8 cellular contexts compared by ENCODE assay signal in genomic region chr17:79010304-79010646, GRCh38. TPM values are rescaled to one million over a fixed set of nuclear protein-coding genes. Genes with fewer than 3 reads are reported as not detected.
DNase-seq lines count a peak whose midpoint lies in the region; ATAC-seq and TF ChIP-seq lines count a peak whose summit lies in the region.

No MANE protein-coding gene starts in this region.

- peaks cover 2% of the 10 kb centered on the region for H3K9me3 Mint-ChIP-seq in activated T-cell treated with anti-CD3 and anti-CD28 coated beads, Interleukin-2, amount 50 U/mL, for 24 hours
- H3K9me3 Mint-ChIP-seq in memory B cell: peaks cover 2% of the 10 kb centered on the region
- peaks cover 5% of the 10 kb centered on the region for H3K9me3 Mint-ChIP-seq in type B pancreatic cell

- peaks cover 4% of the 10 kb centered on the region for H3K36me3 ChIP-seq in brain microvascular endothelial cell (replicated peaks)

- in situ Hi-C loops in brain microvascular endothelial cell (cut with HindIII; ENCODE audit: low pct_ligation_motif_present, low sequenced_read_pairs): no loop called here

- ATAC-seq in memory B cell (ENCODE audit: low read depth): no peak
- ATAC-seq in HG03521 (IDR thresholded peaks at IDR 0.05; ENCODE audit: unreplicated experiment): no peak

- TF ChIP-seq CTCF in brain microvascular endothelial cell (IDR thresholded peaks at IDR 0.05; ENCODE audit: low read depth, low read length, missing control alignments) (no peak), type B pancreatic cell (conservative IDR thresholded peaks at IDR 0.05) (no peak), GM10266 (IDR thresholded peaks at IDR 0.05; ENCODE audit: control insufficient read depth, insufficient read depth, low read depth, missing control alignments) (no peak)

- H3K27ac ChIP-seq in brain microvascular endothelial cell: peak overlapping the region; percentile 66

- H3K27me3 ChIP-seq in brain microvascular endothelial cell (replicated peaks): no peaks in the 10 kb centered on the region

- peaks cover 47% of the 10 kb centered on the region for H3K4me1 Mint-ChIP-seq in activated T-cell treated with anti-CD3 and anti-CD28 coated beads, Interleukin-2, amount 50 U/mL, for 24 hours (ENCODE audit: low read depth)
- peaks cover 28% of the 10 kb centered on the region for H3K4me1 Mint-ChIP-seq in memory B cell
- peaks cover 30% of the 10 kb centered on the region for H3K4me1 Mint-ChIP-seq in type B pancreatic cell (ENCODE audit: unreplicated experiment)

- no peaks in the 10 kb centered on the region for H3K27me3 Mint-ChIP-seq in activated T-cell treated with anti-CD3 and anti-CD28 coated beads, Interleukin-2, amount 50 U/mL, for 24 hours
- H3K27me3 Mint-ChIP-seq in memory B cell (peaks cover 4% of the 10 kb centered on the region), type B pancreatic cell (no peaks in the 10 kb centered on the region)

- H3K27ac Mint-ChIP-seq in activated T-cell treated with anti-CD3 and anti-CD28 coated beads, Interleukin-2, amount 50 U/mL, for 24 hours: peak overlapping the region; percentile 95
- H3K27ac Mint-ChIP-seq in memory B cell (peak overlapping the region; percentile 88), type B pancreatic cell (peak overlapping the region; percentile 81)

- no peak for DNase-seq in activated T-cell treated with anti-CD3 and anti-CD28 coated beads, Interleukin-2, amount 50 U/mL, for 24 hours
- DNase-seq in activated T-cell treated with anti-CD3 and anti-CD28 coated beads for 4 hours: no peak
- DNase-seq in brain microvascular endothelial cell: no peak
- DNase-seq in memory B cell (ENCODE audit: low spot score in 2 of 2): no peak
- no peak for DNase-seq in type B pancreatic cell (ENCODE audit: extremely low spot score, unreplicated experiment)
- DNase-seq in SKM-1 (lab: John Stamatoyannopoulos, UW; ENCODE audit: unreplicated experiment): no peak
- DNase-seq in GM10266 (ENCODE audit: extremely low spot score): no peak

- H3K4me3 ChIP-seq in brain microvascular endothelial cell (ENCODE audit: low read depth, low read length): peak overlapping the region; percentile 92

- peaks cover 21% of the 10 kb centered on the region for H3K36me3 Mint-ChIP-seq in activated T-cell treated with anti-CD3 and anti-CD28 coated beads, Interleukin-2, amount 50 U/mL, for 24 hours (ENCODE audit: low read depth)
- H3K36me3 Mint-ChIP-seq in memory B cell (peaks cover 2% of the 10 kb centered on the region), type B pancreatic cell (peaks cover 4% of the 10 kb centered on the region)

- peak overlapping the region; percentile 84 for H3K4me3 Mint-ChIP-seq in activated T-cell treated with anti-CD3 and anti-CD28 coated beads, Interleukin-2, amount 50 U/mL, for 24 hours
- H3K4me3 Mint-ChIP-seq in memory B cell (peak overlapping the region; percentile 96), type B pancreatic cell (peak overlapping the region; percentile 88)

RNA-seq across cellular contexts. Expression of gene CANT1, which starts 0.7 kb away (rescaled TPM):
- total RNA-seq in type B pancreatic cell (ENCODE audit: low replicate concordance): 75.1 and 105 TPM in 2 replicates

RNA-seq across cellular contexts. Expression of gene C1QTNF1, which starts 13.7 kb away (rescaled TPM):
- 8.7 and 9.4 TPM in 2 replicates for total RNA-seq in type B pancreatic cell (ENCODE audit: low replicate concordance)

RNA-seq across cellular contexts. Expression of gene LGALS3BP, which starts 30.6 kb away (rescaled TPM):
- total RNA-seq in type B pancreatic cell (ENCODE audit: low replicate concordance): 154 and 202 TPM in 2 replicates
